Comparison of ENCODE assay signal across 13 cellular contexts in genomic region chr11:329886-330253, GRCh38. TPM values are rescaled to one million over a fixed set of nuclear protein-coding genes. Genes with fewer than 3 reads are reported as not detected.
A peak's percentile ranks its signal among the peaks of the same experiment; 100 is the strongest.
DNase-seq lines count a peak whose midpoint lies in the region; ATAC-seq, FAIRE-seq and TF ChIP-seq lines count a peak whose summit lies in the region.
"Had no signal": no experiment of that assay in that cellular context is flagged by ENCODE, and none has a peak within 500 bp of the region (broad histone marks: within the 10 kb centered on the region; RNA-seq: fewer than 3 reads in every experiment).

No MANE protein-coding gene starts in this region.

- no peaks in the 10 kb centered on the region for H3K36me3 Mint-ChIP-seq in activated naive CD4-positive, alpha-beta T cell treated with anti-CD3 and anti-CD28 coated beads, Interleukin-2, amount 50 U/mL, for 24 hours
- H3K36me3 Mint-ChIP-seq in activated CD8-positive, alpha-beta T cell treated with anti-CD3 and anti-CD28 coated beads for 36 hours (ENCODE audit: low read depth), result peaks cover 3% of the 10 kb centered on the region

- peaks cover 15 to 18% of the 10 kb centered on the region in 2 donors for H3K4me1 ChIP-seq in kidney (ENCODE audit: control insufficient read depth in 1 of 2, insufficient read depth in 1 of 2, low read depth in 1 of 2, low read length in 2 of 2)

- H3K9me3 Mint-ChIP-seq in activated naive CD4-positive, alpha-beta T cell treated with anti-CD3 and anti-CD28 coated beads, Interleukin-2, amount 50 U/mL, for 24 hours, result no peaks in the 10 kb centered on the region
- H3K9me3 Mint-ChIP-seq in activated CD8-positive, alpha-beta T cell treated with anti-CD3 and anti-CD28 coated beads for 36 hours, result peaks cover 3% of the 10 kb centered on the region

- H3K9ac ChIP-seq in kidney (ENCODE audit: low read length in 2 of 2), result no peak overlapping the region

- no peak overlapping the region for H3K4me3 ChIP-seq in kidney (ENCODE audit: low read length in 2 of 2)
- H3K4me3 ChIP-seq: pancreas had no signal

- peak overlapping the region; percentile 88 for H3K27ac Mint-ChIP-seq in activated naive CD4-positive, alpha-beta T cell treated with anti-CD3 and anti-CD28 coated beads, Interleukin-2, amount 50 U/mL, for 24 hours
- peak overlapping the region; percentile 75 for H3K27ac Mint-ChIP-seq in activated CD8-positive, alpha-beta T cell treated with anti-CD3 and anti-CD28 coated beads for 36 hours

- intact Hi-C loops in activated CD8-positive, alpha-beta T cell treated with anti-CD3 and anti-CD28 coated beads for 36 hours (cut with micrococcal nuclease), result no loop called here
- intact Hi-C loops in kidney (cut with DNase I), result no loop called here

- POLR2A ChIA-PET in activated CD8-positive, alpha-beta T cell treated with anti-CD3 and anti-CD28 coated beads for 36 hours (lab: Charles Lee), result interaction anchor here (1.1 to 5.8 kb wide), 8 partner anchors 10 to 86 kb away, joined by 3 to 30 read pairs (median 10); partner anchors contain the start of gene IFITM3

- H3K36me3 ChIP-seq in kidney (ENCODE audit: control insufficient read depth in 1 of 2, insufficient read depth in 2 of 2, low read length in 2 of 2), result no peaks in the 10 kb centered on the region
- H3K36me3 ChIP-seq: pancreas had no signal

- no peaks in the 10 kb centered on the region for H3K27me3 Mint-ChIP-seq in activated naive CD4-positive, alpha-beta T cell treated with anti-CD3 and anti-CD28 coated beads, Interleukin-2, amount 50 U/mL, for 24 hours
- no peaks in the 10 kb centered on the region for H3K27me3 Mint-ChIP-seq in activated CD8-positive, alpha-beta T cell treated with anti-CD3 and anti-CD28 coated beads for 36 hours

- no peak for ATAC-seq in activated CD8-positive, alpha-beta T cell treated with anti-CD3 and anti-CD28 coated beads for 36 hours
- ATAC-seq in GM18511 (IDR thresholded peaks at IDR 0.05; ENCODE audit: unreplicated experiment), result no peak
- no peak for ATAC-seq in GM21825 (IDR thresholded peaks at IDR 0.05; ENCODE audit: unreplicated experiment)
- ATAC-seq: pancreas had no signal

- H3K4me1 Mint-ChIP-seq in activated naive CD4-positive, alpha-beta T cell treated with anti-CD3 and anti-CD28 coated beads, Interleukin-2, amount 50 U/mL, for 24 hours, result peaks cover 65% of the 10 kb centered on the region
- H3K4me1 Mint-ChIP-seq in activated CD8-positive, alpha-beta T cell treated with anti-CD3 and anti-CD28 coated beads for 36 hours (ENCODE audit: low read depth), result peaks cover 65% of the 10 kb centered on the region

- no peak for DNase-seq in activated naive CD4-positive, alpha-beta T cell treated with Interleukin-2 at 50 U/mL for 16 hours
- DNase-seq in activated CD8-positive, alpha-beta T cell treated with anti-CD3 and anti-CD28 coated beads for 36 hours, result peak; percentile 17
- peak; percentile 2 for DNase-seq in kidney
- no peak for DNase-seq in mesenteric fat pad (ENCODE audit: low spot score)
- DNase-seq in amniotic stem cell (lab: John Stamatoyannopoulos, UW), result no peak
- DNase-seq: DMS79, NCI-H510A, pancreas, small intestine had no signal

- TF ChIP-seq CTCF in activated CD8-positive, alpha-beta T cell treated with anti-CD3 and anti-CD28 coated beads for 36 hours (IDR thresholded peaks at IDR 0.05), result no peak
- TF ChIP-seq CTCF in kidney (IDR thresholded peaks at IDR 0.05; ENCODE audit: borderline replicate concordance, extremely low read depth, insufficient read depth), result no peak

- no peak for FAIRE-seq in kidney (lab: Jason Lieb, UNC)
- FAIRE-seq: pancreas, small intestine had no signal

- CTCF ChIA-PET in activated CD8-positive, alpha-beta T cell treated with anti-CD3 and anti-CD28 coated beads for 36 hours (lab: Charles Lee), result interaction anchor here (0.9 to 2.8 kb wide), 8 partner anchors 10 to 57 kb away, joined by 3 to 15 read pairs (median 5); no protein-coding TSS in a partner anchor

- no peaks in the 10 kb centered on the region for H3K9me3 ChIP-seq in kidney (ENCODE audit: control insufficient read depth in 1 of 2, low read length in 2 of 2)
- H3K9me3 ChIP-seq: pancreas had no signal

- no peak overlapping the region for H3K27ac ChIP-seq in kidney (ENCODE audit: low read depth in 2 of 2, low read length in 2 of 2)
- H3K27ac ChIP-seq: pancreas had no signal

- no peak overlapping the region for H3K4me3 Mint-ChIP-seq in activated naive CD4-positive, alpha-beta T cell treated with anti-CD3 and anti-CD28 coated beads, Interleukin-2, amount 50 U/mL, for 24 hours
- peak overlapping the region; percentile 70 for H3K4me3 Mint-ChIP-seq in activated CD8-positive, alpha-beta T cell treated with anti-CD3 and anti-CD28 coated beads for 36 hours

RNA-seq across cellular contexts. Expression of gene IFITM3, which starts 9.2 kb away (rescaled TPM):
- 10 to 100 TPM; 52.8 to 58.0 TPM for total RNA-seq in activated CD8-positive, alpha-beta T cell treated with anti-CD3 and anti-CD28 coated beads for 36 hours
- total RNA-seq in kidney (1,286 TPM), mesenteric fat pad (964 TPM)
- 1,281 TPM for polyA plus RNA-seq in kidney (ENCODE audit: insufficient read depth, low read depth, low replicate concordance)

RNA-seq across cellular contexts. Expression of gene IFITM1, which starts 16.0 kb away (rescaled TPM):
- 100 to 1,000 TPM; 296 to 304 TPM for total RNA-seq in activated CD8-positive, alpha-beta T cell treated with anti-CD3 and anti-CD28 coated beads for 36 hours
- 440 TPM for total RNA-seq in kidney
- polyA plus RNA-seq in kidney (ENCODE audit: insufficient read depth, low read depth, low replicate concordance), result 248 TPM
- 232 TPM for total RNA-seq in mesenteric fat pad

RNA-seq across cellular contexts. Expression of gene IFITM2, which starts 22.3 kb away (rescaled TPM):
- 100 to 1,000 TPM; 540 to 549 TPM for total RNA-seq in activated CD8-positive, alpha-beta T cell treated with anti-CD3 and anti-CD28 coated beads for 36 hours
- 1,111 TPM for total RNA-seq in kidney
- 814 TPM for polyA plus RNA-seq in kidney (ENCODE audit: insufficient read depth, low read depth, low replicate concordance)
- total RNA-seq in mesenteric fat pad, result 657 TPM

RNA-seq across cellular contexts. Expression of gene IFITM5, which starts 30.5 kb away (rescaled TPM):
- total RNA-seq in activated CD8-positive, alpha-beta T cell treated with anti-CD3 and anti-CD28 coated beads for 36 hours, result not detected
- total RNA-seq in kidney, result not detected
- not detected for polyA plus RNA-seq in kidney (ENCODE audit: insufficient read depth, low read depth, low replicate concordance)
- not detected for total RNA-seq in mesenteric fat pad
- total RNA-seq: LHCN-M2, pancreas had no signal
- polyA plus RNA-seq: small intestine had no signal

RNA-seq across cellular contexts. Expression of gene B4GALNT4, which starts 39.4 kb away (rescaled TPM):
- 1 to 10 TPM; 1.5 to 3.4 TPM for total RNA-seq in activated CD8-positive, alpha-beta T cell treated with anti-CD3 and anti-CD28 coated beads for 36 hours
- total RNA-seq in kidney (1.4 TPM), mesenteric fat pad (not detected)
- polyA plus RNA-seq in kidney (ENCODE audit: insufficient read depth, low read depth, low replicate concordance), result 0.82 TPM

Comparison
In these comparisons a context has a peak if more than half of its experiments do, and no peak if none do; other contexts are left out.
1. DNase-seq: peak in activated CD8-positive, alpha-beta T cell treated with anti-CD3 and anti-CD28 coated beads for 36 hours (single experiment) and kidney (single experiment); none in activated naive CD4-positive, alpha-beta T cell treated with Interleukin-2 at 50 U/mL for 16 hours (single experiment), mesenteric fat pad (single experiment) and amniotic stem cell (single experiment).
2. RNA of gene IFITM3, which starts 9.2 kb away (total RNA-seq): 1,286 TPM in kidney (single experiment) and 964 TPM in mesenteric fat pad (single experiment); 52.8 to 58.0 TPM in activated CD8-positive, alpha-beta T cell treated with anti-CD3 and anti-CD28 coated beads for 36 hours; every median in the first group is over 10 times any median in the second.